13 cellular contexts compared by ENCODE assay signal in genomic region chr3:156373095-156373494, GRCh38.
"Had no signal": no experiment of that assay in that cellular context is flagged by ENCODE, and none has a peak within 500 bp of the region (broad histone marks: within the 10 kb centered on the region; RNA-seq: fewer than 3 reads in every experiment).

No MANE protein-coding gene starts in this region.

- H3K36me3 ChIP-seq: esophagus muscularis mucosa, right lobe of liver, suprapubic skin had no signal

- ATAC-seq: right lobe of liver; stimulated activated naive CD8-positive, alpha-beta T cell treated with anti-CD3 and anti-CD28 coated beads, Interleukin-15, Interleukin-2, amounts not matched to agents 100 U/mL and 50 U/mL, for 24 hours had no signal

- H3K27ac ChIP-seq: esophagus muscularis mucosa, right lobe of liver, suprapubic skin had no signal

- H3K27me3 ChIP-seq: esophagus muscularis mucosa, right lobe of liver, suprapubic skin had no signal

- H3K9me3 ChIP-seq: esophagus muscularis mucosa, right lobe of liver, suprapubic skin had no signal

- H3K4me1 ChIP-seq: right lobe of liver, suprapubic skin had no signal

- DNase-seq: activated CD4-positive, alpha-beta memory T cell treated with anti-CD3 and anti-CD28 coated beads for 36 hours; activated CD4-positive, alpha-beta T cell treated with anti-CD3 and anti-CD28 coated beads for 1 hour; activated effector memory CD4-positive, alpha-beta T cell treated with Interleukin-2 at 50 U/mL for 16 hours; activated naive CD4-positive, alpha-beta T cell treated with anti-CD3 and anti-CD28 coated beads, Interleukin-2, amount 50 U/mL, for 16 hours; activated T-cell treated with anti-CD3 and anti-CD28 coated beads, Interleukin-2, amount 50 U/mL, for 24 hours; hippocampal formation; immature natural killer cell; right lobe of liver; stimulated activated naive CD8-positive, alpha-beta T cell treated with anti-CD3 and anti-CD28 coated beads, Interleukin-15, Interleukin-2, amounts not matched to agents 100 U/mL and 50 U/mL, for 24 hours; T-helper 9 cell; trophoblast cell had no signal

- H3K4me3 ChIP-seq: esophagus muscularis mucosa, right lobe of liver, suprapubic skin had no signal
